In the genomic region with DNA sequence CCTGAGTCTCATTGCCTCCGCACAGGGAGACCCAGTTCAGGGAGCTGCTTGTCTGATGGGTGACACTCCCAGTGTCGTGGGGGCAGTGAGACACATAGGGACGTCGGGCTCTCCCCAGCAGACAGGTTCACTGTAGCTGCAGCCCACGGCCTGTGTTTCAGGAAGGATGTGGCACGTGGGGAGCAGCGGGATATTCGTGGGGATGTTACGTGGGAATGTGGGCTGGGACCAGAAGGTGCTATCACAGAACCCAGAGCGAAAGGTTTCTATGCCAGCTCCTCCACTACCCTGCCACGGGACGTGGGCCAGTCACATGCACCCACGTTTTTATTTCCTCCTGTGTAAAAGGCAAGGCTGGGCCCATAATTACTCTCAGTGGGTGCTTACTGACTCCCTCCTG, we compare ENCODE assay signal across 24 cellular contexts. TPM values are rescaled to one million over a fixed set of nuclear protein-coding genes. Genes with fewer than 3 reads are reported as not detected.
DNase-seq lines count a peak whose midpoint lies in the region; ATAC-seq, FAIRE-seq and TF ChIP-seq lines count a peak whose summit lies in the region.
"Had no signal": no experiment of that assay in that cellular context is flagged by ENCODE, and none has a peak within 500 bp of the region (broad histone marks: within the 10 kb centered on the region; RNA-seq: fewer than 3 reads in every experiment).

No MANE protein-coding gene starts in this region.

- H4K8ac ChIP-seq in neuronal stem cell (ENCODE audit: low read depth, low read length), result no peak overlapping the region

- peak in 2 of 3 donors; percentile 30 to 42 for DNase-seq in right cardiac atrium
- no peak for DNase-seq in left ventricle myocardium inferior
- no peak for DNase-seq in neuronal stem cell (ENCODE audit: low spot score)
- no peak for DNase-seq in urothelium cell line (ENCODE audit: low spot score)
- DNase-seq: 8988T; ACHN; AML-193; BE2C; Calu3; CD4-positive, alpha-beta T cell; CD8-positive, alpha-beta memory T cell; DMS53; DND-41; H9 had no signal

- H2BK12ac ChIP-seq in neuronal stem cell (ENCODE audit: low read length), result no peak overlapping the region

- H3K27me3 ChIP-seq in right cardiac atrium (ENCODE audit: control insufficient read depth, insufficient read depth) (no peaks in the 10 kb centered on the region), left ventricle myocardium inferior (ENCODE audit: low read depth) (peaks cover 13% of the 10 kb centered on the region), neuronal stem cell (ENCODE audit: control insufficient read depth in 3 of 3, insufficient read depth in 3 of 3, low read depth in 1 of 3, low read length in 3 of 3) (no peaks in the 10 kb centered on the region)
- H3K27me3 ChIP-seq: BE2C; BLaER1 treated with 17β-estradiol and CSF1 and Interleukin-3, amounts not matched to agents 10 nM and 100 nM had no signal

- H3K18ac ChIP-seq in neuronal stem cell (ENCODE audit: low read length), result peak overlapping the region; percentile 39

- no peak overlapping the region for H2BK15ac ChIP-seq in neuronal stem cell (ENCODE audit: low read length)

- no peak overlapping the region for H3K14ac ChIP-seq in neuronal stem cell (ENCODE audit: low read length)

- WGBS in right cardiac atrium, result 74% methylated on average over 13 of the region's 13 CpGs
- no CpG with 5 or more reads among the region's 13 CpGs for WGBS in neuronal stem cell (ENCODE audit: extremely low coverage in 2 of 2, insufficient read length in 2 of 2, insufficient replicate concordance in 1 of 2), 2 donors

- intact Hi-C loops in right cardiac atrium (cut with DNase I), result no loop called here
- intact Hi-C loops in left ventricle myocardium inferior (cut with micrococcal nuclease), result no loop called here

- no peak overlapping the region for H3K27ac ChIP-seq in right cardiac atrium (ENCODE audit: low read length)
- H3K27ac ChIP-seq in left ventricle myocardium inferior (replicated peaks), result no peak overlapping the region
- H3K27ac ChIP-seq in neuronal stem cell (replicated peaks; ENCODE audit: low read length), result no peak overlapping the region
- H3K27ac ChIP-seq: A549; BLaER1 treated with 17β-estradiol and CSF1 and Interleukin-3, amounts not matched to agents 10 nM and 100 nM had no signal

- no peak for TF ChIP-seq CTCF in left ventricle myocardium inferior (IDR thresholded peaks at IDR 0.05; ENCODE audit: borderline replicate concordance)

- H3K4me1 ChIP-seq in right cardiac atrium (ENCODE audit: control insufficient read depth, insufficient read depth, low read length), result no peaks in the 10 kb centered on the region
- peaks cover 1% of the 10 kb centered on the region for H3K4me1 ChIP-seq in left ventricle myocardium inferior
- peaks cover 0 to 19% of the 10 kb centered on the region in 2 donors for H3K4me1 ChIP-seq in neuronal stem cell (ENCODE audit: control insufficient read depth in 2 of 2, insufficient read depth in 1 of 2, low read depth in 1 of 2, low read length in 2 of 2)
- H3K4me1 ChIP-seq: A549; BE2C; BLaER1 treated with 17β-estradiol and CSF1 and Interleukin-3, amounts not matched to agents 10 nM and 100 nM had no signal

- H3K4me3 ChIP-seq in right cardiac atrium (ENCODE audit: low read length), result no peak overlapping the region
- H3K4me3 ChIP-seq in left ventricle myocardium inferior, result no peak overlapping the region
- H3K4me3 ChIP-seq in neuronal stem cell (ENCODE audit: low read length in 2 of 2), result no peak overlapping the region
- H3K4me3 ChIP-seq: A549; BLaER1 treated with 17β-estradiol and CSF1 and Interleukin-3, amounts not matched to agents 10 nM and 100 nM; GM23338 had no signal

- peak; percentile 59 for FAIRE-seq in urothelium cell line (lab: Jason Lieb, UNC)
- FAIRE-seq: A549, G401.6, GM12892 had no signal

- no peak overlapping the region for H2BK5ac ChIP-seq in neuronal stem cell (ENCODE audit: low read length)

- no peaks in the 10 kb centered on the region for H3K9me3 ChIP-seq in right cardiac atrium (ENCODE audit: control insufficient read depth, low read length)
- H3K9me3 ChIP-seq in left ventricle myocardium inferior (replicated peaks), result no peaks in the 10 kb centered on the region
- peaks cover 0 to 4% of the 10 kb centered on the region in 2 donors for H3K9me3 ChIP-seq in neuronal stem cell (replicated peaks in 1 of 2; ENCODE audit: control insufficient read depth in 2 of 2, insufficient read depth in 1 of 2, low read depth in 1 of 2, low read length in 2 of 2)
- H3K9me3 ChIP-seq: A549; BE2C; BLaER1 treated with 17β-estradiol and CSF1 and Interleukin-3, amounts not matched to agents 10 nM and 100 nM had no signal

- no peak overlapping the region for H2BK120ac ChIP-seq in neuronal stem cell (ENCODE audit: low read depth, low read length)

- no peak overlapping the region for H2AK5ac ChIP-seq in neuronal stem cell (ENCODE audit: low read depth, low read length)

- no peaks in the 10 kb centered on the region for H3K79me1 ChIP-seq in neuronal stem cell (ENCODE audit: low read depth, low read length)

- no peak overlapping the region for H3K9ac ChIP-seq in neuronal stem cell (ENCODE audit: low read depth, low read length, poor library complexity)
- H3K9ac ChIP-seq: BLaER1 treated with 17β-estradiol and CSF1 and Interleukin-3, amounts not matched to agents 10 nM and 100 nM had no signal

- no peak for ATAC-seq in right cardiac atrium
- no peak for ATAC-seq in GM21360 (IDR thresholded peaks at IDR 0.05; ENCODE audit: unreplicated experiment)
- ATAC-seq in GM19395 (IDR thresholded peaks at IDR 0.05; ENCODE audit: unreplicated experiment), result no peak
- ATAC-seq: GM23338, HCT116 had no signal

- no peak overlapping the region for H3K4me2 ChIP-seq in neuronal stem cell (ENCODE audit: insufficient read depth, low read length, poor library complexity, severe bottlenecking)
- H3K4me2 ChIP-seq: A549; BLaER1 treated with 17β-estradiol and CSF1 and Interleukin-3, amounts not matched to agents 10 nM and 100 nM; GM23338 had no signal

- no peak overlapping the region for H3K4ac ChIP-seq in neuronal stem cell (ENCODE audit: low read length)

- H3K23ac ChIP-seq in neuronal stem cell (ENCODE audit: low read depth, low read length, poor library complexity), result no peak overlapping the region

- H3K36me3 ChIP-seq in left ventricle myocardium inferior (no peaks in the 10 kb centered on the region), neuronal stem cell (replicated peaks in 1 of 2; ENCODE audit: control insufficient read depth in 2 of 2, insufficient read depth in 2 of 2, low read length in 2 of 2) (peaks cover 0 to 2% of the 10 kb centered on the region in 2 donors)
- H3K36me3 ChIP-seq: BE2C; BLaER1 treated with 17β-estradiol and CSF1 and Interleukin-3, amounts not matched to agents 10 nM and 100 nM had no signal

- no peak overlapping the region for H2AFZ ChIP-seq in neuronal stem cell (ENCODE audit: low read length)
- H2AFZ ChIP-seq: GM23338 had no signal

- H4K91ac ChIP-seq in neuronal stem cell (ENCODE audit: low read depth, low read length, poor library complexity), result no peak overlapping the region

RNA-seq across cellular contexts. Expression of a gene that starts 16.3 kb away (rescaled TPM):
- 10 to 100 TPM in 1 of 4 donors, 1 to 10 TPM in 3; 4.4 to 14.8 (median 6.9) TPM for total RNA-seq in right cardiac atrium
- polyA plus RNA-seq in right cardiac atrium, result 4.3 TPM
- 0.58 TPM for total RNA-seq in left ventricle myocardium inferior
- 3.0 TPM for polyA plus RNA-seq in neuronal stem cell (2013, experiment 1 of 2)
- polyA plus RNA-seq in neuronal stem cell (2013, experiment 2 of 2), result 2.8 TPM
- total RNA-seq: Calu3; CD4-positive, alpha-beta T cell had no signal
- polyA plus RNA-seq: CD14-positive monocyte; CD8-positive, alpha-beta memory T cell had no signal

RNA-seq across cellular contexts. Expression of a gene that starts 29.9 kb away (rescaled TPM):
- total RNA-seq in right cardiac atrium, result 10 to 100 TPM; 45.9 to 71.8 (median 52.6) TPM
- polyA plus RNA-seq in right cardiac atrium, result 58.1 TPM
- total RNA-seq in left ventricle myocardium inferior, result 66.3 TPM
- 17.6 TPM for polyA plus RNA-seq in neuronal stem cell (2013, experiment 1 of 2)
- 18.9 TPM for polyA plus RNA-seq in neuronal stem cell (2013, experiment 2 of 2)

RNA-seq across cellular contexts. Expression of a gene that starts 44.3 kb away (rescaled TPM):
- total RNA-seq in right cardiac atrium (10 to 100 TPM in 3 of 4 donors, 1 to 10 TPM in 1; 5.4 to 31.5 (median 27.3) TPM), left ventricle myocardium inferior (19.9 TPM)
- 22.6 TPM for polyA plus RNA-seq in right cardiac atrium
- polyA plus RNA-seq in neuronal stem cell (2013, experiment 1 of 2), result 0.04 TPM
- 0.07 TPM for polyA plus RNA-seq in neuronal stem cell (2013, experiment 2 of 2)
- total RNA-seq: CD4-positive, alpha-beta T cell; CD8-positive, alpha-beta memory T cell; H4 had no signal
- polyA plus RNA-seq: CD14-positive monocyte; CD8-positive, alpha-beta memory T cell had no signal

RNA-seq across cellular contexts. Expression of a gene that starts 57.8 kb away (rescaled TPM):
- total RNA-seq in right cardiac atrium, result 1 to 10 TPM; 1.2 to 5.9 (median 3.7) TPM
- polyA plus RNA-seq in right cardiac atrium, result 1.4 TPM
- 0.88 TPM for total RNA-seq in left ventricle myocardium inferior
- polyA plus RNA-seq in neuronal stem cell (2013, experiment 1 of 2), result 0.26 TPM
- polyA plus RNA-seq in neuronal stem cell (2013, experiment 2 of 2), result 0.22 TPM
- total RNA-seq: GM23338 had no signal
- polyA plus RNA-seq: CD8-positive, alpha-beta memory T cell; GM23338 had no signal

Comparison
In these comparisons a context has a peak if more than half of its experiments do, and no peak if none do; other contexts are left out.
1. DNase-seq: peak in right cardiac atrium (2 of 3); none in left ventricle myocardium inferior (single experiment), neuronal stem cell (single experiment) and urothelium cell line (single experiment).